1 cellular context compared by ENCODE assay signal in the genomic region with DNA sequence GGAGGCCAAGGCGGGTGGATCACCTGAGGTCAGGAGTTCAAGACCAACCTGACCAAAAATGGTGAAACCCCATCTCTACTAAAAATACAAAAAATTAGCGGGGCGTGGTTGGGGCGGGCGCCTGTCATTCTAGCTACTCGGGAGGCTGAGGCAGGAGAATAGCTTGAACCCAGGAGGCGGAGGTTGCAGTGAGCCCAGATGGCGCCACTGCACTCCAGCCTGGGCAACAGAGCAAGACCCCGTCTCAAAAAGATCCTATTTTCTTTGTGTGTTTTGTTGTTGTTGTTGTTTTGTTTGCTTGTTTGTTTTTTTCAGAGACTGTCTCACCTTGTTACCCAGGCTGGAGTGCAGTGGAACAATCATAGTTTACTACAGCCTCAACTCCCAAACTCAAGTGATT. TPM values are rescaled to one million over a fixed set of nuclear protein-coding genes. Genes with fewer than 3 reads are reported as not detected.
"Had no signal": no experiment of that assay in that cellular context is flagged by ENCODE, and none has a peak within 500 bp of the region (broad histone marks: within the 10 kb centered on the region; RNA-seq: fewer than 3 reads in every experiment).

No MANE protein-coding gene starts in this region.

RNA-seq across cellular contexts. Expression of gene CENPV, which starts 50.6 kb away (rescaled TPM):
- total RNA-seq: PC-3 had no signal
